12 cellular contexts compared by ENCODE assay signal in genomic region chr7:132882714-132883428, GRCh38.
DNase-seq lines count a peak whose midpoint lies in the region; ATAC-seq and TF ChIP-seq lines count a peak whose summit lies in the region.
"Had no signal": no experiment of that assay in that cellular context is flagged by ENCODE, and none has a peak within 500 bp of the region (broad histone marks: within the 10 kb centered on the region; RNA-seq: fewer than 3 reads in every experiment).

No MANE protein-coding gene starts in this region.

- H3K9me3 Mint-ChIP-seq in activated B cell treated with CpG ODN at 0.5 μM for 24 hours = no peaks in the 10 kb centered on the region

- POLR2A ChIA-PET in activated B cell treated with CpG ODN at 0.5 μM for 24 hours (lab: Charles Lee) = no interaction called here

- H3K9me3 ChIP-seq in spleen = no peaks in the 10 kb centered on the region
- no peaks in the 10 kb centered on the region for H3K9me3 ChIP-seq in Peyer's patch
- H3K9me3 ChIP-seq: upper lobe of right lung had no signal

- no peaks in the 10 kb centered on the region for H3K27me3 ChIP-seq in spleen (replicated peaks in 1 of 7)
- H3K27me3 ChIP-seq in Peyer's patch = no peaks in the 10 kb centered on the region
- H3K27me3 ChIP-seq: upper lobe of right lung had no signal

- H3K4me3 Mint-ChIP-seq in activated B cell treated with CpG ODN at 0.5 μM for 24 hours = peak overlapping the region; percentile 13

- no peak for TF ChIP-seq POLR2A in spleen (IDR thresholded peaks at IDR 0.05)
- no peak for TF ChIP-seq POLR2A in Peyer's patch (IDR thresholded peaks at IDR 0.05)

- TF ChIP-seq CTCF in activated B cell treated with CpG ODN at 0.5 μM for 24 hours (IDR thresholded peaks at IDR 0.05) (no peak), spleen (IDR thresholded peaks at IDR 0.05 in 8 of 11, conservative IDR thresholded peaks at IDR 0.05 in 3 of 11) (no peak), Peyer's patch (IDR thresholded peaks at IDR 0.05) (no peak)

- H3K27ac Mint-ChIP-seq in activated B cell treated with CpG ODN at 0.5 μM for 24 hours = peak overlapping the region; percentile 2

- no peak overlapping the region for H3K4me3 ChIP-seq in spleen
- H3K4me3 ChIP-seq in Peyer's patch = no peak overlapping the region
- H3K4me3 ChIP-seq: upper lobe of right lung had no signal

- intact Hi-C loops in activated B cell treated with CpG ODN at 0.5 μM for 24 hours (cut with micrococcal nuclease) (no loop called here), Right ventricle myocardium inferior (cut with DNase I) (no loop called here), spleen (cut with DNase I; ENCODE audit: low total_unique reads) (no loop called here)

- H3K27me3 Mint-ChIP-seq in activated B cell treated with CpG ODN at 0.5 μM for 24 hours = no peaks in the 10 kb centered on the region

- 49 to 71% (median 51%) methylated on average over 2 of the region's 2 CpGs for WGBS in spleen, 5 donors

- peaks cover 0 to 11% (median 2%) of the 10 kb centered on the region in 6 donors for H3K4me1 ChIP-seq in spleen
- H3K4me1 ChIP-seq in Peyer's patch = no peaks in the 10 kb centered on the region
- H3K4me1 ChIP-seq: upper lobe of right lung had no signal

- H3K4me1 Mint-ChIP-seq in activated B cell treated with CpG ODN at 0.5 μM for 24 hours = peaks cover 13% of the 10 kb centered on the region

- ATAC-seq in GM18868 (IDR thresholded peaks at IDR 0.05; ENCODE audit: unreplicated experiment) (peak; percentile 89), HG02678 (IDR thresholded peaks at IDR 0.05; ENCODE audit: unreplicated experiment) (peak; percentile 77), activated B cell treated with CpG ODN at 0.5 μM for 24 hours (ENCODE audit: low read depth) (no peak), Right ventricle myocardium inferior (no peak)
- ATAC-seq: HCT116, upper lobe of right lung had no signal

- DNase-seq in activated B cell treated with CpG ODN at 0.5 μM for 24 hours (no peak), Right ventricle myocardium inferior (ENCODE audit: missing footprints) (no peak), inferior parietal cortex (ENCODE audit: extremely low spot score) (no peak), spleen (no peak), Peyer's patch (no peak)
- DNase-seq in stimulated activated CD4-positive, alpha-beta T cell treated with anti-CD3 and anti-CD28 coated beads, Interleukin-2, amount 100 ng/mL, for 24 hours = peak; percentile 8 to 31
- DNase-seq: EL, NCI-H1048, upper lobe of right lung had no signal

- H3K27ac ChIP-seq in spleen (no peak overlapping the region), Peyer's patch (peak overlapping the region in 1 of 4 donors; percentile 5)
- H3K27ac ChIP-seq: upper lobe of right lung had no signal

- peaks cover 0 to 17% (median 3%) of the 10 kb centered on the region in 6 donors for H3K36me3 ChIP-seq in spleen
- no peaks in the 10 kb centered on the region for H3K36me3 ChIP-seq in Peyer's patch

- H3K36me3 Mint-ChIP-seq in activated B cell treated with CpG ODN at 0.5 μM for 24 hours (ENCODE audit: low read depth) = peaks cover 37% of the 10 kb centered on the region

- CTCF ChIA-PET in activated B cell treated with CpG ODN at 0.5 μM for 24 hours (lab: Charles Lee) = no interaction called here

Comparison
In these comparisons a context has a peak if more than half of its experiments do, and no peak if none do; other contexts are left out.
1. ATAC-seq: peak in GM18868 (single experiment) and HG02678 (single experiment); none in activated B cell treated with CpG ODN at 0.5 μM for 24 hours (single experiment) and Right ventricle myocardium inferior (single experiment).
2. DNase-seq: peak in stimulated activated CD4-positive, alpha-beta T cell treated with anti-CD3 and anti-CD28 coated beads, Interleukin-2, amount 100 ng/mL, for 24 hours (2 of 2); none in activated B cell treated with CpG ODN at 0.5 μM for 24 hours (single experiment), Right ventricle myocardium inferior (single experiment), inferior parietal cortex (single experiment), spleen (single experiment) and Peyer's patch (0 of 3).